19 cellular contexts compared by ENCODE assay signal in genomic region chr17:77827461-77827968, GRCh38.
"Had no signal": no experiment of that assay in that cellular context is flagged by ENCODE, and none has a peak within 500 bp of the region (broad histone marks: within the 10 kb centered on the region; RNA-seq: fewer than 3 reads in every experiment).

No MANE protein-coding gene starts in this region.

- H3K9me3 ChIP-seq: esophagus squamous epithelium, psoas muscle, right lobe of liver had no signal

- DNase-seq: activated CD4-positive, alpha-beta T cell treated with anti-CD3 and anti-CD28 coated beads for 48 hours; activated CD8-positive, alpha-beta T cell treated with anti-CD3 and anti-CD28 coated beads for 36 hours; activated gamma-delta T cell treated with Interleukin-2 at 50 U/mL for 16 hours; activated T-cell treated with anti-CD3 and anti-CD28 coated beads, Interleukin-2, amount 50 U/mL, for 72 hours; amniotic stem cell; effector memory CD8-positive, alpha-beta T cell; esophagus squamous epithelium; hippocampal formation; left colon; nephron progenitor cell; stimulated activated CD4-positive, alpha-beta T cell treated with anti-CD3 and anti-CD28 coated beads, Interleukin-4, amount 100 ng/mL, for 4 hours; SW 1271; T-helper 2 cell had no signal

- ATAC-seq: activated CD8-positive, alpha-beta T cell treated with anti-CD3 and anti-CD28 coated beads for 36 hours; activated naive CD4-positive, alpha-beta T cell treated with anti-CD3 and anti-CD28 coated beads, Interleukin-2, amount 50 U/mL, for 72 hours; activated T-cell treated with anti-CD3 and anti-CD28 coated beads, Interleukin-2, amount 50 U/mL, for 72 hours; effector memory CD8-positive, alpha-beta T cell; left colon; psoas muscle; right lobe of liver; stimulated activated memory B cell treated with anti-CD40 and anti-IgM and Interleukin-4, amounts not matched to agents 10 μg/mL and 1 μg/mL and 100 μg/mL, for 72 hours; WTC11 had no signal

- H3K36me3 ChIP-seq: esophagus squamous epithelium, right lobe of liver had no signal

- H3K4me1 ChIP-seq: right lobe of liver had no signal

- H3K27me3 ChIP-seq: right lobe of liver had no signal

- H3K27ac ChIP-seq: esophagus squamous epithelium, psoas muscle, right lobe of liver had no signal

- H3K4me3 ChIP-seq: esophagus squamous epithelium, lung, psoas muscle, right lobe of liver had no signal
